In the genomic region with DNA sequence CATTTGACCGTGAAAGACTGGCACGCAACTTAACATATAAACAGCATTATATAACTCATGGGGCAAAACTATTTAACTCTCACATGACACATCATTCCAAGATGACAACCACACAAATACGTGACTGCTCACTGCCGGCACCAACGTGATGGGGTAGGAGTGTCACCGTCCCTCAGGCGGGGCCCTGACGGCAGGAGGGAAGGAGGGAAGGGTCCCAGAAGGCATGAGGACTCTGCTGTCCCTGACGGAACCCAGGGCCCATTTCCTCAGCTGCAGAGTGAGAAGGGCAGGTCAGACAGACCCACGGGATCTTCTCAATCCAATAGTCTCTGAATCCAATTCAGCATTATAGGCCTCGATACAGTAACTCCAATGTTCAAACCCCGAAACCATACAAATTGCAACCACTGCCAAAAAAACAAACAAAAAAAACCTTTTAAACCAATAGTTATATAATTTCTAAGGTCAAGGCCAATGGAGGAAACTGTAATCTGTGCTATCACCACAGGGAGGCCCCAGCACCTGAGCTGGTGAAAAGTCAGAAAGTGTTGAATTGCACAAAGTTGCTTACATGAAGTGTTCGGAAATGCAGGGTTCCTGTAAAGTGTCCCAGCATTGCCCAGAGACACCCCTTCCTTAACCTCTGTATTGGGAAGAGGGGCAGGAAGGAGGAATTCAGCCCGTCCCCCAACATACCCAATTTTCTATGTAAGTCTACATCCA, we compare ENCODE assay signal across 8 cellular contexts.
DNase-seq lines count a peak whose midpoint lies in the region; ATAC-seq and TF ChIP-seq lines count a peak whose summit lies in the region.

No MANE protein-coding gene starts in this region.

- H3K4me1 Mint-ChIP-seq in activated CD4-positive, alpha-beta memory T cell treated with anti-CD3 and anti-CD28 coated beads, Interleukin-2, amount 10 ng/mL, durations not matched to agents 7 days and 5 days: no peaks in the 10 kb centered on the region

- CTCF ChIA-PET in activated CD4-positive, alpha-beta memory T cell treated with anti-CD3 and anti-CD28 coated beads, Interleukin-2, amount 10 ng/mL, durations not matched to agents 7 days and 5 days (lab: Charles Lee): no interaction called here

- peak overlapping the region in 1 of 5 donors; percentile 4 for H3K9ac ChIP-seq in subcutaneous abdominal adipose tissue (ENCODE audit: low read length in 5 of 5)

- H3K4me3 ChIP-seq in gastroesophageal sphincter (no peak overlapping the region), subcutaneous abdominal adipose tissue (ENCODE audit: low read depth in 1 of 5, low read length in 5 of 5) (no peak overlapping the region), ovary (no peak overlapping the region)

- H3K9me3 ChIP-seq in gastroesophageal sphincter (no peaks in the 10 kb centered on the region), subcutaneous abdominal adipose tissue (ENCODE audit: control insufficient read depth in 5 of 5, low read length in 5 of 5) (no peaks in the 10 kb centered on the region), ovary (no peaks in the 10 kb centered on the region)

- POLR2A ChIA-PET in activated CD4-positive, alpha-beta memory T cell treated with anti-CD3 and anti-CD28 coated beads, Interleukin-2, amount 10 ng/mL, durations not matched to agents 7 days and 5 days (lab: Charles Lee): no interaction called here

- TF ChIP-seq EP300 in gastroesophageal sphincter (IDR thresholded peaks at IDR 0.05): no peak
- TF ChIP-seq EP300 in ovary (IDR thresholded peaks at IDR 0.05): no peak

- TF ChIP-seq POLR2A in gastroesophageal sphincter (IDR thresholded peaks at IDR 0.05): no peak
- TF ChIP-seq POLR2A in ovary (IDR thresholded peaks at IDR 0.05): no peak

- H3K27me3 ChIP-seq in gastroesophageal sphincter (no peaks in the 10 kb centered on the region), subcutaneous abdominal adipose tissue (ENCODE audit: control insufficient read depth in 5 of 5, insufficient read depth in 4 of 5, low read length in 5 of 5) (no peaks in the 10 kb centered on the region), ovary (no peaks in the 10 kb centered on the region)

- H3K27me3 Mint-ChIP-seq in activated CD4-positive, alpha-beta memory T cell treated with anti-CD3 and anti-CD28 coated beads, Interleukin-2, amount 10 ng/mL, durations not matched to agents 7 days and 5 days: no peaks in the 10 kb centered on the region

- peak in 3 of 4 experiments; percentile 51 to 62 (median 56) for TF ChIP-seq CTCF in gastroesophageal sphincter (IDR thresholded peaks at IDR 0.05)
- no peak for TF ChIP-seq CTCF in ovary (IDR thresholded peaks at IDR 0.05)

- H3K36me3 ChIP-seq in gastroesophageal sphincter (peaks cover 0 to 5% of the 10 kb centered on the region in 2 donors), subcutaneous abdominal adipose tissue (ENCODE audit: control insufficient read depth in 5 of 5, insufficient read depth in 5 of 5, low read length in 5 of 5) (peaks cover 0 to 15% (median 6%) of the 10 kb centered on the region in 5 donors), ovary (no peaks in the 10 kb centered on the region)

- peaks cover 0 to 44% (median 0%) of the 10 kb centered on the region in 3 donors for H3K4me1 ChIP-seq in gastroesophageal sphincter
- H3K4me1 ChIP-seq in subcutaneous abdominal adipose tissue (ENCODE audit: control insufficient read depth in 5 of 5, insufficient read depth in 5 of 5, low read length in 5 of 5): peaks cover 8 to 69% (median 58%) of the 10 kb centered on the region in 5 donors
- peaks cover 4% of the 10 kb centered on the region for H3K4me1 ChIP-seq in ovary (ENCODE audit: insufficient read depth)

- H3K9me3 Mint-ChIP-seq in activated CD4-positive, alpha-beta memory T cell treated with anti-CD3 and anti-CD28 coated beads, Interleukin-2, amount 10 ng/mL, durations not matched to agents 7 days and 5 days: no peaks in the 10 kb centered on the region

- intact Hi-C loops in ovary (cut with DNase I): no loop called here

- ATAC-seq in gastroesophageal sphincter: no peak

- no peaks in the 10 kb centered on the region for H3K36me3 Mint-ChIP-seq in activated CD4-positive, alpha-beta memory T cell treated with anti-CD3 and anti-CD28 coated beads, Interleukin-2, amount 10 ng/mL, durations not matched to agents 7 days and 5 days (ENCODE audit: low read depth)

- no peak overlapping the region for H3K27ac Mint-ChIP-seq in activated CD4-positive, alpha-beta memory T cell treated with anti-CD3 and anti-CD28 coated beads, Interleukin-2, amount 10 ng/mL, durations not matched to agents 7 days and 5 days

- 65 to 79% methylated on average over 5 to 9 of the region's 14 CpGs for WGBS in gastroesophageal sphincter (ENCODE audit: low coverage in 1 of 2), 2 donors
- WGBS in ovary, 3 donors: 81 to 94% (median 82%) methylated on average over 14 of the region's 14 CpGs

- no peak overlapping the region for H3K27ac ChIP-seq in gastroesophageal sphincter
- peak overlapping the region; percentile 77 for H3K27ac ChIP-seq in subcutaneous abdominal adipose tissue (ENCODE audit: low read depth, low read length)
- H3K27ac ChIP-seq in ovary: no peak overlapping the region

- DNase-seq in GM19240 (ENCODE audit: insufficient read length, low spot score) (peak; percentile 22), RPMI7951 (ENCODE audit: low read depth) (peak; percentile 61), ovary (no peak), hypothalamus (lab: John Stamatoyannopoulos, UW) (no peak)
- DNase-seq in stimulated activated CD4-positive, alpha-beta T cell treated with anti-CD3 and anti-CD28 coated beads, Interleukin-2, amount 100 ng/mL, for 48 hours: no peak
- DNase-seq in activated CD4-positive, alpha-beta memory T cell treated with anti-CD3 and anti-CD28 coated beads, Interleukin-2, amount 10 ng/mL, durations not matched to agents 7 days and 5 days: no peak

- H3K4me3 Mint-ChIP-seq in activated CD4-positive, alpha-beta memory T cell treated with anti-CD3 and anti-CD28 coated beads, Interleukin-2, amount 10 ng/mL, durations not matched to agents 7 days and 5 days: no peak overlapping the region

Comparison
In these comparisons a context has a peak if more than half of its experiments do, and no peak if none do; other contexts are left out.
1. DNase-seq: peak in GM19240 (single experiment) and RPMI7951 (single experiment); none in stimulated activated CD4-positive, alpha-beta T cell treated with anti-CD3 and anti-CD28 coated beads, Interleukin-2, amount 100 ng/mL, for 48 hours (0 of 2), activated CD4-positive, alpha-beta memory T cell treated with anti-CD3 and anti-CD28 coated beads, Interleukin-2, amount 10 ng/mL, durations not matched to agents 7 days and 5 days (single experiment), ovary (0 of 5) and hypothalamus (0 of 51).
2. CTCF ChIP-seq: peak in gastroesophageal sphincter (3 of 4); none in ovary (0 of 3).